In the genomic region with DNA sequence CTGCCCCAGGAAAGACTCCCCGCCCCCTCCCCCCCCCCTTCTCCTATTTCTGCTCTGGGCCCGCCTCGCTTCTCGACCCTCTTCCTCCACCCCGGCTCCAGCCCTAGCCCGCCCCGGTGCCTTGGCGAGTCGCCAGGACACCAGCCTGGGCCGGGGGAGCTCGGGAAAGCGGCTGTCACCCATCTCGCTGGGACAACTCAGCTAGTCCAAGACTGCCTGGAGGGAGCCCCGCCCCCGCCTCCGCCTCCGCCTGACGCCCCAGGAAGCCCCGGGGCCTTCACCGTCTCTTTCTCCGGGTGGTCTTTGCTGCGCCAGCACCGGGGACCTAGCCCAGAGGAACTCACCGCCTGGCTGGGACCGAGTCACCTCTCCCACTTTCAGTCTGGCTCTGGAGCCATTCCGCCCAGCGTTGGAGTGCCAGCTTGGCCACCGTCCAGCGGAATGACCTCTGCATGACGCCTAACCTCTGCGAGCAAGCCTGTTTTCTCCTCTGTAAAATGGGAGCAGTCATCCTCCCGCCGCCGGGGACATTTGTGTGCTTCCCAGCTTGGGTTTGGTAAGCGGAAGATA, we compare ENCODE assay signal across 8 cellular contexts. TPM values are rescaled to one million over a fixed set of nuclear protein-coding genes. Genes with fewer than 3 reads are reported as not detected.
DNase-seq lines count a peak whose midpoint lies in the region; ATAC-seq and TF ChIP-seq lines count a peak whose summit lies in the region.

No MANE protein-coding gene starts in this region.

- no peak overlapping the region for H3K23ac ChIP-seq in trophoblast cell (ENCODE audit: low read length)

- H4K8ac ChIP-seq in trophoblast cell (ENCODE audit: low read depth, low read length) = no peak overlapping the region

- peak overlapping the region; percentile 36 for H3K4me3 ChIP-seq in cardiac muscle cell
- H3K4me3 ChIP-seq in trophoblast cell (ENCODE audit: low read depth, low read length) = peak overlapping the region; percentile 39

- H3K36me3 ChIP-seq in cardiac muscle cell = no peaks in the 10 kb centered on the region
- no peaks in the 10 kb centered on the region for H3K36me3 ChIP-seq in trophoblast cell (ENCODE audit: control insufficient read depth in 1 of 2, insufficient read depth in 2 of 2, low read length in 2 of 2)

- no peak overlapping the region for H2BK5ac ChIP-seq in trophoblast cell (ENCODE audit: low read depth, low read length, poor library complexity)

- ATAC-seq in activated T-cell treated with anti-CD3 and anti-CD28 coated beads, Interleukin-2, amount 50 U/mL, for 72 hours (replicated peaks in 1 of 2) = no peak
- ATAC-seq in HG03469 (IDR thresholded peaks at IDR 0.05; ENCODE audit: unreplicated experiment) (no peak), HG02763 (IDR thresholded peaks at IDR 0.05; ENCODE audit: unreplicated experiment) (no peak)

- no peak overlapping the region for H2BK120ac ChIP-seq in trophoblast cell (ENCODE audit: insufficient read depth, low read length, poor library complexity)

- H3K27me3 Mint-ChIP-seq in activated naive CD4-positive, alpha-beta T cell treated with anti-CD3 and anti-CD28 coated beads for 36 hours (ENCODE audit: low read depth) = peaks cover 12% of the 10 kb centered on the region
- H3K27me3 Mint-ChIP-seq in activated T-cell treated with anti-CD3 and anti-CD28 coated beads, Interleukin-2, amount 50 U/mL, for 72 hours (ENCODE audit: low read depth) = peaks cover 26% of the 10 kb centered on the region

- H3K27ac ChIP-seq in cardiac muscle cell = peak overlapping the region; percentile 90
- H3K27ac ChIP-seq in trophoblast cell (ENCODE audit: low read depth, low read length) = no peak overlapping the region

- H4K91ac ChIP-seq in trophoblast cell (ENCODE audit: low read depth, low read length) = no peak overlapping the region

- WGBS in trophoblast cell (ENCODE audit: extremely low coverage, insufficient coverage, insufficient read length) = no CpG with 5 or more reads among the region's 35 CpGs

- no peak for TF ChIP-seq CTCF in cardiac muscle cell (IDR thresholded peaks at IDR 0.05; ENCODE audit: low read depth, low read length)

- intact Hi-C loops in activated naive CD4-positive, alpha-beta T cell treated with anti-CD3 and anti-CD28 coated beads for 36 hours (cut with micrococcal nuclease) = loop anchor here (5.0 to 10.0 kb wide), 4 partner anchors 59 to 1412 kb away; a partner anchor contains a TSS

- peaks cover 25% of the 10 kb centered on the region for H3K4me1 ChIP-seq in cardiac muscle cell (ENCODE audit: low read depth)
- H3K4me1 ChIP-seq in trophoblast cell (ENCODE audit: control insufficient read depth in 1 of 2, insufficient read depth in 2 of 2, low read length in 2 of 2) = peaks cover 5 to 18% of the 10 kb centered on the region in 2 experiments

- H3K9ac ChIP-seq in trophoblast cell (ENCODE audit: low read length) = no peak overlapping the region

- H2BK12ac ChIP-seq in trophoblast cell (ENCODE audit: low read length) = no peak overlapping the region

- no peaks in the 10 kb centered on the region for H3K36me3 Mint-ChIP-seq in activated naive CD4-positive, alpha-beta T cell treated with anti-CD3 and anti-CD28 coated beads for 36 hours (ENCODE audit: low read depth)
- H3K36me3 Mint-ChIP-seq in activated T-cell treated with anti-CD3 and anti-CD28 coated beads, Interleukin-2, amount 50 U/mL, for 72 hours (ENCODE audit: insufficient read depth in 2 of 2) = no peaks in the 10 kb centered on the region

- no peak overlapping the region for H2AFZ ChIP-seq in trophoblast cell (ENCODE audit: insufficient read depth, low read length, poor library complexity)

- no peaks in the 10 kb centered on the region for H3K27me3 ChIP-seq in cardiac muscle cell
- H3K27me3 ChIP-seq in trophoblast cell (ENCODE audit: insufficient read depth, low read length) = peaks cover 17% of the 10 kb centered on the region

- no peaks in the 10 kb centered on the region for H3K79me2 ChIP-seq in trophoblast cell (ENCODE audit: control insufficient read depth, insufficient read depth, low read length, poor library complexity)

- H3K9me3 ChIP-seq in cardiac muscle cell (ENCODE audit: low read depth) (no peaks in the 10 kb centered on the region), trophoblast cell (ENCODE audit: insufficient read depth, low read depth, low read length) (peaks cover 5% of the 10 kb centered on the region)

- H2AK5ac ChIP-seq in trophoblast cell (ENCODE audit: low read length) = no peak overlapping the region

- H3K4ac ChIP-seq in trophoblast cell (ENCODE audit: low read depth, low read length) = no peak overlapping the region

- H3K4me1 Mint-ChIP-seq in activated naive CD4-positive, alpha-beta T cell treated with anti-CD3 and anti-CD28 coated beads for 36 hours (ENCODE audit: low read depth) = peaks cover 21% of the 10 kb centered on the region
- H3K4me1 Mint-ChIP-seq in activated T-cell treated with anti-CD3 and anti-CD28 coated beads, Interleukin-2, amount 50 U/mL, for 72 hours (ENCODE audit: low read depth) = peaks cover 28% of the 10 kb centered on the region

- H3K9me3 Mint-ChIP-seq in activated naive CD4-positive, alpha-beta T cell treated with anti-CD3 and anti-CD28 coated beads for 36 hours = no peaks in the 10 kb centered on the region
- H3K9me3 Mint-ChIP-seq in activated T-cell treated with anti-CD3 and anti-CD28 coated beads, Interleukin-2, amount 50 U/mL, for 72 hours = no peaks in the 10 kb centered on the region

- H3K27ac Mint-ChIP-seq in activated naive CD4-positive, alpha-beta T cell treated with anti-CD3 and anti-CD28 coated beads for 36 hours = no peak overlapping the region
- no peak overlapping the region for H3K27ac Mint-ChIP-seq in activated T-cell treated with anti-CD3 and anti-CD28 coated beads, Interleukin-2, amount 50 U/mL, for 72 hours

- H3K14ac ChIP-seq in trophoblast cell (ENCODE audit: low read length) = no peak overlapping the region

- H3K4me2 ChIP-seq in trophoblast cell (ENCODE audit: low read length) = peak overlapping the region; percentile 89

- no peaks in the 10 kb centered on the region for H3K79me1 ChIP-seq in trophoblast cell (ENCODE audit: low read length)

- H4K12ac ChIP-seq in trophoblast cell (ENCODE audit: low read depth, low read length) = no peak overlapping the region

- no peak overlapping the region for H3K4me3 Mint-ChIP-seq in activated naive CD4-positive, alpha-beta T cell treated with anti-CD3 and anti-CD28 coated beads for 36 hours
- H3K4me3 Mint-ChIP-seq in activated T-cell treated with anti-CD3 and anti-CD28 coated beads, Interleukin-2, amount 50 U/mL, for 72 hours = peak overlapping the region; percentile 72 to 81

- peak; percentile 22 for DNase-seq in activated naive CD4-positive, alpha-beta T cell treated with Interleukin-2 at 50 U/mL for 16 hours
- DNase-seq in activated naive CD4-positive, alpha-beta T cell treated with anti-CD3 and anti-CD28 coated beads for 36 hours = no peak
- peak; percentile 16 to 22 for DNase-seq in activated T-cell treated with anti-CD3 and anti-CD28 coated beads, Interleukin-2, amount 50 U/mL, for 72 hours
- DNase-seq in cardiac muscle cell (ENCODE audit: low read depth in 1 of 2, low spot score in 1 of 2) (peak; percentile 53 to 94), trophoblast cell (peak in 1 of 2 donors; percentile 31), COLO829 (ENCODE audit: low spot score) (no peak)

- H3K18ac ChIP-seq in trophoblast cell (ENCODE audit: low read length) = no peak overlapping the region

- CTCF ChIA-PET in activated naive CD4-positive, alpha-beta T cell treated with anti-CD3 and anti-CD28 coated beads for 36 hours (lab: Charles Lee) = interaction anchor here (1.0 to 1.3 kb wide), 3 partner anchors 9 to 73 kb away, joined by 3 to 6 read pairs (median 4); no protein-coding TSS in a partner anchor

RNA-seq across cellular contexts. Expression of a gene that starts 1.1 kb away (rescaled TPM):
- under 1 TPM; 0.52 to 0.69 TPM for total RNA-seq in activated naive CD4-positive, alpha-beta T cell treated with anti-CD3 and anti-CD28 coated beads for 36 hours
- total RNA-seq in activated T-cell treated with anti-CD3 and anti-CD28 coated beads, Interleukin-2, amount 50 U/mL, for 72 hours = 1 to 10 TPM; 1.1 to 1.7 TPM
- total RNA-seq in cardiac muscle cell = 56.5 and 58.0 TPM in 2 replicates
- polyA plus RNA-seq in cardiac muscle cell = 65.4 and 81.5 TPM in 2 replicates
- 2.8 and 3.0 TPM in 2 replicates for polyA plus RNA-seq in trophoblast cell (2013)

Comparison
In these comparisons a context has a peak if more than half of its experiments do, and no peak if none do; other contexts are left out.
1. DNase-seq: peak in activated naive CD4-positive, alpha-beta T cell treated with Interleukin-2 at 50 U/mL for 16 hours (single experiment), activated T-cell treated with anti-CD3 and anti-CD28 coated beads, Interleukin-2, amount 50 U/mL, for 72 hours (2 of 2) and cardiac muscle cell (2 of 2); none in activated naive CD4-positive, alpha-beta T cell treated with anti-CD3 and anti-CD28 coated beads for 36 hours (single experiment) and COLO829 (single experiment).
2. RNA of a gene that starts 1.1 kb away (total RNA-seq): 56.5 to 58.0 TPM in cardiac muscle cell; 1.1 to 1.7 TPM in activated T-cell treated with anti-CD3 and anti-CD28 coated beads, Interleukin-2, amount 50 U/mL, for 72 hours and 0.52 to 0.69 TPM in activated naive CD4-positive, alpha-beta T cell treated with anti-CD3 and anti-CD28 coated beads for 36 hours; every median in the first group is over 10 times any median in the second.